ENCODE assay signal across 1 cellular context in genomic region chr14:105423488-105424195, GRCh38.
TF ChIP-seq lines count a peak whose summit lies in the region.

No MANE protein-coding gene starts in this region.

TF ChIP-seq in endothelial cell of umbilical vein, 7 proteins besides CTCF, POLR2A, EP300 and RAD21:
- TF ChIP-seq JUN (IDR thresholded peaks at IDR 0.05; ENCODE audit: borderline replicate concordance, insufficient read depth, insufficient read length, low read depth): no peak
- TF ChIP-seq MAX (IDR thresholded peaks at IDR 0.05; ENCODE audit: insufficient read depth, insufficient read length): no peak
- no peak for TF ChIP-seq POLR2AphosphoS5 (IDR thresholded peaks at IDR 0.05; ENCODE audit: insufficient read depth, low read depth, low read length)
- TF ChIP-seq MYC (IDR thresholded peaks at IDR 0.05; ENCODE audit: low read depth, low read length): no peak
- no peak for TF ChIP-seq FOS (IDR thresholded peaks at IDR 0.05; ENCODE audit: borderline replicate concordance, insufficient read depth, low read length)
- no peak for TF ChIP-seq EZH2 (IDR thresholded peaks at IDR 0.05; ENCODE audit: borderline replicate concordance, low read depth, low read length, severe bottlenecking)
